8 cellular contexts compared by ENCODE assay signal in genomic region chr6:26235240-26235730, GRCh38.
DNase-seq lines count a peak whose midpoint lies in the region; ATAC-seq and TF ChIP-seq lines count a peak whose summit lies in the region.

No MANE protein-coding gene starts in this region.

- H3K27me3 ChIP-seq in ACC112 (ENCODE audit: insufficient read depth, low read length) (no peaks in the 10 kb centered on the region; the same call in 1 of the 2 replicates), HUES48 (ENCODE audit: control insufficient read depth, insufficient read depth, low read length) (no peaks in the 10 kb centered on the region), mesendoderm (ENCODE audit: insufficient read depth, low read length, poor library complexity) (no peaks in the 10 kb centered on the region)

- in situ Hi-C loops in astrocyte of the cerebellum (cut with HindIII; ENCODE audit: low sequenced_read_pairs): no loop called here

- H3K56ac ChIP-seq in mesendoderm (ENCODE audit: low read length): peak overlapping the region; percentile 72

- peak overlapping the region; percentile 69 for H3K4me3 ChIP-seq in ACC112 (ENCODE audit: low read depth, low read length)
- peak overlapping the region; percentile 74 for H3K4me3 ChIP-seq in HUES48 (ENCODE audit: low read depth, low read length)
- H3K4me3 ChIP-seq in astrocyte of the cerebellum (ENCODE audit: low read depth, low read length): peak overlapping the region; percentile 50
- H3K4me3 ChIP-seq in mesendoderm (ENCODE audit: low read length): no peak overlapping the region

- no peaks in the 10 kb centered on the region for H3K79me1 ChIP-seq in mesendoderm (ENCODE audit: low read length)

- H4K8ac ChIP-seq in mesendoderm (ENCODE audit: low read depth, low read length): no peak overlapping the region

- H3K9me3 ChIP-seq in HUES48 (ENCODE audit: control insufficient read depth, insufficient read depth, low read length): no peaks in the 10 kb centered on the region

- no peaks in the 10 kb centered on the region for H3K79me2 ChIP-seq in ACC112 (ENCODE audit: control insufficient read depth, insufficient read depth, low read length, unreplicated experiment)
- no peaks in the 10 kb centered on the region for H3K79me2 ChIP-seq in mesendoderm (ENCODE audit: control insufficient read depth, insufficient read depth, low read length)

- no peak overlapping the region for H2AK5ac ChIP-seq in mesendoderm (ENCODE audit: low read length)

- H3K36me3 ChIP-seq in ACC112 (ENCODE audit: insufficient read depth, low read length) (no peaks in the 10 kb centered on the region), HUES48 (ENCODE audit: control insufficient read depth, insufficient read depth, low read length) (no peaks in the 10 kb centered on the region), mesendoderm (ENCODE audit: control insufficient read depth, insufficient read depth, low read length) (no peaks in the 10 kb centered on the region)

- no peak overlapping the region for H2BK15ac ChIP-seq in mesendoderm (replicated peaks; ENCODE audit: low read depth)

- H2BK5ac ChIP-seq in mesendoderm (ENCODE audit: low read length): no peak overlapping the region

- H3K27ac ChIP-seq in ACC112 (ENCODE audit: low read depth, low read length) (peak overlapping the region; percentile 46), HUES48 (ENCODE audit: low read depth, low read length) (peak overlapping the region; percentile 90), mesendoderm (ENCODE audit: low read depth, low read length) (no peak overlapping the region)

- no peak overlapping the region for H3K23ac ChIP-seq in mesendoderm (ENCODE audit: low read length)

- ATAC-seq in HG03342 (IDR thresholded peaks at IDR 0.05; ENCODE audit: unreplicated experiment) (no peak), GM19035 (IDR thresholded peaks at IDR 0.05; ENCODE audit: unreplicated experiment) (no peak), GM18873 (IDR thresholded peaks at IDR 0.05; ENCODE audit: low FRiP score, unreplicated experiment) (no peak), left lobe of liver (no peak)

- peak overlapping the region; percentile 60 for H3K18ac ChIP-seq in mesendoderm (ENCODE audit: low read length)

- peak overlapping the region; percentile 88 for H2AFZ ChIP-seq in ACC112 (ENCODE audit: low read length, unreplicated experiment)

- H2BK120ac ChIP-seq in mesendoderm (ENCODE audit: low read depth, low read length): no peak overlapping the region

- H3K4me2 ChIP-seq in mesendoderm (ENCODE audit: low read length): peak overlapping the region; percentile 12

- no peak overlapping the region for H3K4ac ChIP-seq in mesendoderm (ENCODE audit: low read depth, low read length)

- no peak overlapping the region for H4K5ac ChIP-seq in mesendoderm (ENCODE audit: low read length)

- H3K4me1 ChIP-seq in ACC112 (ENCODE audit: control insufficient read depth, insufficient read depth, low read length, unreplicated experiment): peaks cover 7% of the 10 kb centered on the region
- peaks cover 12% of the 10 kb centered on the region; the same call in 1 of the 2 replicates for H3K4me1 ChIP-seq in HUES48 (ENCODE audit: control insufficient read depth, insufficient read depth, low read length)
- H3K4me1 ChIP-seq in mesendoderm (ENCODE audit: control insufficient read depth, low read depth, low read length): no peaks in the 10 kb centered on the region

- no peak for DNase-seq in astrocyte of the cerebellum (ENCODE audit: low read depth)
- no peak for DNase-seq in mesendoderm
- DNase-seq in left lobe of liver (ENCODE audit: low spot score): no peak

- WGBS in mesendoderm (ENCODE audit: extremely low coverage, insufficient coverage, low lambda C conversion rate): no CpG with 5 or more reads among the region's 5 CpGs

- peak overlapping the region; percentile 96 for H3K9ac ChIP-seq in HUES48 (ENCODE audit: low read depth, low read length)
- H3K9ac ChIP-seq in mesendoderm (ENCODE audit: low read length): peak overlapping the region; percentile 61

- no peak for TF ChIP-seq CTCF in astrocyte of the cerebellum (IDR thresholded peaks at IDR 0.05; ENCODE audit: low read depth, low read length, missing control alignments)
